ENCODE assay signal across 9 cellular contexts in genomic region chr19:16897572-16898056, GRCh38. TPM values are rescaled to one million over a fixed set of nuclear protein-coding genes. Genes with fewer than 3 reads are reported as not detected.
A peak's percentile ranks its signal among the peaks of the same experiment; 100 is the strongest.
DNase-seq lines count a peak whose midpoint lies in the region; ATAC-seq and TF ChIP-seq lines count a peak whose summit lies in the region.
"Had no signal": no experiment of that assay in that cellular context is flagged by ENCODE, and none has a peak within 500 bp of the region (broad histone marks: within the 10 kb centered on the region; RNA-seq: fewer than 3 reads in every experiment).

No MANE protein-coding gene starts in this region.

- H3K4me3 ChIP-seq in KMS-11 (IDR thresholded peaks at IDR 0.05; ENCODE audit: insufficient read depth, low read depth, low read length) (no peak overlapping the region), ectodermal cell (ENCODE audit: insufficient read depth, low read depth, low read length) (peak overlapping the region; percentile 48), mucosa of stomach (ENCODE audit: low read length) (no peak overlapping the region)

- POLR2A ChIA-PET in activated CD4-positive, alpha-beta T cell treated with anti-CD3 and anti-CD28 coated beads for 36 hours (lab: Charles Lee) = no interaction called here

- H3K9ac ChIP-seq in KMS-11 (no peak overlapping the region), mucosa of stomach (ENCODE audit: low read length) (peak overlapping the region; percentile 47)

- H3K9me3 ChIP-seq in ectodermal cell (ENCODE audit: control insufficient read depth, low read length) (no peaks in the 10 kb centered on the region), mucosa of stomach (ENCODE audit: control insufficient read depth, low read length) (no peaks in the 10 kb centered on the region)

- peaks cover 16% of the 10 kb centered on the region for H3K4me1 Mint-ChIP-seq in activated CD4-positive, alpha-beta T cell treated with anti-CD3 and anti-CD28 coated beads for 36 hours

- no peaks in the 10 kb centered on the region for H4K20me1 ChIP-seq in KMS-11 (ENCODE audit: insufficient read depth)

- peak; percentile 30 for DNase-seq in activated CD4-positive, alpha-beta T cell treated with anti-CD3 and anti-CD28 coated beads for 36 hours
- DNase-seq in activated CD4-positive, alpha-beta T cell treated with anti-CD3 and anti-CD28 coated beads for 4 hours = no peak
- DNase-seq in NCI-H146 (lab: John Stamatoyannopoulos, UW) (no peak), occipital lobe (lab: John Stamatoyannopoulos, UW) (no peak)
- no peak for DNase-seq in activated CD4-positive, alpha-beta T cell treated with anti-CD3 and anti-CD28 coated beads for 1 hour

- H3K4me1 ChIP-seq in KMS-11 (ENCODE audit: low read depth, poor library complexity, severe bottlenecking) = peaks cover 30% of the 10 kb centered on the region
- peaks cover 4% of the 10 kb centered on the region for H3K4me1 ChIP-seq in ectodermal cell (ENCODE audit: control insufficient read depth, insufficient read depth, low read length)
- H3K4me1 ChIP-seq in mucosa of stomach (ENCODE audit: control insufficient read depth, insufficient read depth, low read length) = no peaks in the 10 kb centered on the region

- H3K36me3 ChIP-seq in KMS-11 (ENCODE audit: insufficient read depth) = no peaks in the 10 kb centered on the region
- H3K36me3 ChIP-seq in ectodermal cell (ENCODE audit: control insufficient read depth, insufficient read depth, low read length) = no peaks in the 10 kb centered on the region
- no peaks in the 10 kb centered on the region for H3K36me3 ChIP-seq in mucosa of stomach (ENCODE audit: control insufficient read depth, insufficient read depth, low read length)

- peaks cover 23% of the 10 kb centered on the region for H3K27me3 Mint-ChIP-seq in activated CD4-positive, alpha-beta T cell treated with anti-CD3 and anti-CD28 coated beads for 36 hours

- H3K9me3 Mint-ChIP-seq in activated CD4-positive, alpha-beta T cell treated with anti-CD3 and anti-CD28 coated beads for 36 hours (ENCODE audit: low read depth) = no peaks in the 10 kb centered on the region

- H2AFZ ChIP-seq in KMS-11 (ENCODE audit: low read depth) = peak overlapping the region; percentile 61; the same call in 1 of the 2 replicates

- H3K36me3 Mint-ChIP-seq in activated CD4-positive, alpha-beta T cell treated with anti-CD3 and anti-CD28 coated beads for 36 hours (ENCODE audit: low read depth) = no peaks in the 10 kb centered on the region

- intact Hi-C loops in activated CD4-positive, alpha-beta T cell treated with anti-CD3 and anti-CD28 coated beads for 36 hours (cut with DNase I, micrococcal nuclease) = loop anchor here in 1 of 2 experiments (1.0 to 10.0 kb wide), 8 partner anchors 68 to 425 kb away; partner anchors contain the start of genes BABAM1, C19orf44, CALR3 and HAUS8

- no peak overlapping the region for H3K4me3 Mint-ChIP-seq in activated CD4-positive, alpha-beta T cell treated with anti-CD3 and anti-CD28 coated beads for 36 hours

- no peak overlapping the region for H3K27ac Mint-ChIP-seq in activated CD4-positive, alpha-beta T cell treated with anti-CD3 and anti-CD28 coated beads for 36 hours

- H3K79me2 ChIP-seq in KMS-11 (ENCODE audit: insufficient read depth, low read depth) = no peaks in the 10 kb centered on the region

- H3K4me2 ChIP-seq in KMS-11 = peak overlapping the region; percentile 78

- peak; percentile 19 for ATAC-seq in activated CD4-positive, alpha-beta T cell treated with anti-CD3 and anti-CD28 coated beads for 36 hours

- CTCF ChIA-PET in activated CD4-positive, alpha-beta T cell treated with anti-CD3 and anti-CD28 coated beads for 36 hours (lab: Charles Lee) = no interaction called here

- TF ChIP-seq CTCF in KMS-11 (conservative IDR thresholded peaks at IDR 0.05; ENCODE audit: low read depth, low read length) = no peak

- H3K27ac ChIP-seq in KMS-11 = no peak overlapping the region
- no peak overlapping the region for H3K27ac ChIP-seq in ectodermal cell (ENCODE audit: insufficient read depth, low read depth, low read length, poor library complexity, severe bottlenecking)
- H3K27ac ChIP-seq: C4-2B had no signal

- H3K27me3 ChIP-seq in KMS-11 (ENCODE audit: insufficient read depth, low read depth) (peaks cover 7% of the 10 kb centered on the region; the same call in 1 of the 2 replicates), ectodermal cell (ENCODE audit: control insufficient read depth, insufficient read depth, low read length, poor library complexity, severe bottlenecking) (peaks cover 35% of the 10 kb centered on the region), mucosa of stomach (ENCODE audit: control insufficient read depth, insufficient read depth, low read length) (no peaks in the 10 kb centered on the region)

- 3 to 4% methylated on average over 57 of the region's 57 CpGs for WGBS in ectodermal cell, 2 experiments

RNA-seq across cellular contexts. Expression of gene F2RL3, which starts 8.8 kb away (rescaled TPM):
- total RNA-seq in activated CD4-positive, alpha-beta T cell treated with anti-CD3 and anti-CD28 coated beads for 36 hours = not detected
- polyA plus RNA-seq in ectodermal cell (2013, experiment 1 of 4) = not detected
- not detected for polyA plus RNA-seq in ectodermal cell (2013, experiment 2 of 4)
- not detected for polyA plus RNA-seq in ectodermal cell (2013, experiment 3 of 4)
- not detected for polyA plus RNA-seq in ectodermal cell (2013, experiment 4 of 4)
- under 0.01 TPM for total RNA-seq in occipital lobe
